In genomic region chr11:118304809-118305248, GRCh38 we compare ENCODE assay signal across 20 cellular contexts. TPM values are rescaled to one million over a fixed set of nuclear protein-coding genes. Genes with fewer than 3 reads are reported as not detected.
DNase-seq lines count a peak whose midpoint lies in the region; ATAC-seq, FAIRE-seq and TF ChIP-seq lines count a peak whose summit lies in the region.
"Had no signal": no experiment of that assay in that cellular context is flagged by ENCODE, and none has a peak within 500 bp of the region (broad histone marks: within the 10 kb centered on the region; RNA-seq: fewer than 3 reads in every experiment).

No MANE protein-coding gene starts in this region.

- H3K27ac Mint-ChIP-seq in activated T-cell treated with anti-CD3 and anti-CD28 coated beads, Interleukin-2, amount 50 U/mL, for 72 hours, result peak overlapping the region; percentile 100
- no peak overlapping the region for H3K27ac Mint-ChIP-seq in Calu3 (ENCODE audit: unreplicated experiment)

- H3K36me3 Mint-ChIP-seq in activated T-cell treated with anti-CD3 and anti-CD28 coated beads, Interleukin-2, amount 50 U/mL, for 72 hours (ENCODE audit: insufficient read depth in 2 of 2), result peaks cover 23 to 36% of the 10 kb centered on the region in 2 donors
- H3K36me3 Mint-ChIP-seq in Calu3 (ENCODE audit: insufficient read depth, unreplicated experiment), result no peaks in the 10 kb centered on the region
- H3K36me3 Mint-ChIP-seq: naive B cell had no signal

- DNase-seq in HepG2 (ENCODE audit: low spot score), result no peak
- peak in 1 of 2 donors; percentile 46 for DNase-seq in activated T-cell treated with anti-CD3 and anti-CD28 coated beads, Interleukin-2, amount 50 U/mL, for 72 hours
- DNase-seq in lower lobe of right lung, result no peak
- DNase-seq in upper lobe of left lung, result no peak
- DNase-seq in Calu3, result no peak
- no peak for DNase-seq in BE2C
- DNase-seq: DMS79, H7, islet precursor cell, naive B cell, NCI-H1417 treated with DMSO at 0.1 percent for 48 hours, NCI-H526 treated with DMSO at 0.1 percent for 48 hours had no signal

- no peak overlapping the region for H2AFZ ChIP-seq in HepG2 (ENCODE audit: low read length)

- ATAC-seq in HepG2, result no peak
- peak; percentile 47 to 55 for ATAC-seq in activated T-cell treated with anti-CD3 and anti-CD28 coated beads, Interleukin-2, amount 50 U/mL, for 72 hours (replicated peaks in 1 of 2)
- ATAC-seq in lower lobe of right lung, result peak in 1 of 2 donors; percentile 11
- ATAC-seq in upper lobe of left lung (ENCODE audit: low FRiP score in 2 of 2), result no peak
- ATAC-seq in HG02973 (IDR thresholded peaks at IDR 0.05; ENCODE audit: unreplicated experiment), result no peak

- peaks cover 66% of the 10 kb centered on the region for H3K4me1 Mint-ChIP-seq in activated T-cell treated with anti-CD3 and anti-CD28 coated beads, Interleukin-2, amount 50 U/mL, for 72 hours (ENCODE audit: low read depth)
- no peaks in the 10 kb centered on the region for H3K4me1 Mint-ChIP-seq in Calu3 (ENCODE audit: low read depth, unreplicated experiment)

- peak overlapping the region; percentile 98 to 100 for H3K4me3 Mint-ChIP-seq in activated T-cell treated with anti-CD3 and anti-CD28 coated beads, Interleukin-2, amount 50 U/mL, for 72 hours
- H3K4me3 Mint-ChIP-seq in Calu3 (ENCODE audit: low read depth, unreplicated experiment), result no peak overlapping the region
- H3K4me3 Mint-ChIP-seq: naive B cell had no signal

- TF ChIP-seq CTCF in liver (IDR thresholded peaks at IDR 0.05; ENCODE audit: low read depth, low read length, missing input control), result no peak
- TF ChIP-seq CTCF in HepG2 (CRISPR knock-in tag; IDR thresholded peaks at IDR 0.05), result no peak
- no peak for TF ChIP-seq CTCF in lower lobe of right lung (IDR thresholded peaks at IDR 0.05)
- no peak for TF ChIP-seq CTCF in upper lobe of left lung (IDR thresholded peaks at IDR 0.05)
- no peak for TF ChIP-seq CTCF in Calu3 (IDR thresholded peaks at IDR 0.05; ENCODE audit: unreplicated experiment)
- TF ChIP-seq CTCF in BE2C (IDR thresholded peaks at IDR 0.05; ENCODE audit: low read depth, low read length), result no peak

- no peak overlapping the region for H3K4me3 ChIP-seq in liver (ENCODE audit: low read depth in 1 of 3, low read length in 3 of 3)
- no peak overlapping the region for H3K4me3 ChIP-seq in HepG2 (replicated peaks in 1 of 3; ENCODE audit: insufficient read depth in 1 of 3, low read depth in 2 of 3, low read length in 3 of 3)
- peak overlapping the region; percentile 33 for H3K4me3 ChIP-seq in lower lobe of right lung
- H3K4me3 ChIP-seq in upper lobe of left lung, result peak overlapping the region in 3 of 4 donors; percentile 12 to 26 (median 25)
- no peak overlapping the region for H3K4me3 ChIP-seq in BE2C (ENCODE audit: low read depth, low read length)

- H3K9me3 ChIP-seq in liver (ENCODE audit: control insufficient read depth in 4 of 4, low read length in 3 of 4) (no peaks in the 10 kb centered on the region), HepG2 (ENCODE audit: low read length) (no peaks in the 10 kb centered on the region), lower lobe of right lung (no peaks in the 10 kb centered on the region), upper lobe of left lung (no peaks in the 10 kb centered on the region), BE2C (no peaks in the 10 kb centered on the region)
- H3K9me3 ChIP-seq: ascending aorta had no signal

- H3K36me3 ChIP-seq in liver (ENCODE audit: control insufficient read depth in 4 of 4, insufficient read depth in 3 of 4, low read depth in 1 of 4, low read length in 3 of 4), result no peaks in the 10 kb centered on the region
- H3K36me3 ChIP-seq in HepG2 (replicated peaks in 1 of 2; ENCODE audit: control insufficient read depth in 1 of 2, insufficient read depth in 2 of 2, low read length in 2 of 2), result no peaks in the 10 kb centered on the region
- H3K36me3 ChIP-seq in lower lobe of right lung, result no peaks in the 10 kb centered on the region
- no peaks in the 10 kb centered on the region for H3K36me3 ChIP-seq in upper lobe of left lung
- H3K36me3 ChIP-seq in BE2C, result no peaks in the 10 kb centered on the region
- H3K36me3 ChIP-seq: ascending aorta had no signal

- no peak overlapping the region for H3K4me2 ChIP-seq in HepG2 (ENCODE audit: low read depth, low read length)

- TF ChIP-seq EP300 in HepG2 (IDR thresholded peaks at IDR 0.05; ENCODE audit: low read depth in 2 of 2, low read length in 2 of 2), result no peak
- TF ChIP-seq EP300 in HepG2 (CRISPR knock-in tag; IDR thresholded peaks at IDR 0.05; ENCODE audit: borderline replicate concordance), result no peak
- no peak for TF ChIP-seq EP300 in upper lobe of left lung (IDR thresholded peaks at IDR 0.05)

- CTCF ChIA-PET in HepG2 (lab: Yijun Ruan, JAX; ENCODE audit: low intra/inter-chr PET ratio, low total read pairs) (no interaction called here), Calu3 (lab: Charles Lee) (no interaction called here)

- TF ChIP-seq POLR2A in HepG2 (IDR thresholded peaks at IDR 0.05; ENCODE audit: insufficient read depth in 1 of 2, low read depth in 2 of 2, low read length in 2 of 2) (no peak), upper lobe of left lung (IDR thresholded peaks at IDR 0.05) (no peak)

- no peak for TF ChIP-seq RAD21 in liver (IDR thresholded peaks at IDR 0.05)
- no peak for TF ChIP-seq RAD21 in HepG2 (CRISPR knock-in tag; IDR thresholded peaks at IDR 0.05)

- H3K27me3 ChIP-seq in liver (ENCODE audit: control insufficient read depth in 4 of 4, insufficient read depth in 4 of 4, low read length in 3 of 4), result peaks cover 0 to 3% (median 0%) of the 10 kb centered on the region in 4 donors
- peaks cover 0 to 43% of the 10 kb centered on the region in 2 experiments; a peak in 4 of 5 replicates for H3K27me3 ChIP-seq in HepG2 (ENCODE audit: control insufficient read depth in 1 of 2, insufficient read depth in 2 of 2, low read length in 2 of 2)
- H3K27me3 ChIP-seq in lower lobe of right lung (ENCODE audit: low read depth), result no peaks in the 10 kb centered on the region
- no peaks in the 10 kb centered on the region for H3K27me3 ChIP-seq in upper lobe of left lung
- peaks cover 3% of the 10 kb centered on the region; the same call in 1 of the 2 replicates for H3K27me3 ChIP-seq in BE2C
- H3K27me3 ChIP-seq: ascending aorta had no signal

- H3K9ac ChIP-seq in liver (ENCODE audit: low read depth in 1 of 2, low read length in 2 of 2) (peak overlapping the region in 1 of 2 donors; percentile 16), HepG2 (ENCODE audit: insufficient read depth, low read depth, low read length) (no peak overlapping the region)

- no TSS peak for BruUV-seq in HepG2 (replicated peaks; lab: Mats Ljungman, UMichigan)
- BruUV-seq in Calu3 (replicated peaks; lab: Mats Ljungman, UMichigan), result no TSS peak

- no peaks in the 10 kb centered on the region for H3K9me3 Mint-ChIP-seq in activated T-cell treated with anti-CD3 and anti-CD28 coated beads, Interleukin-2, amount 50 U/mL, for 72 hours
- no peaks in the 10 kb centered on the region for H3K9me3 Mint-ChIP-seq in Calu3 (ENCODE audit: low read depth, unreplicated experiment)
- H3K9me3 Mint-ChIP-seq: naive B cell had no signal

- 92% methylated on average over 6 of the region's 6 CpGs for WGBS in liver
- WGBS in HepG2 (ENCODE audit: low lambda C conversion rate), result 73% methylated on average over 6 of the region's 6 CpGs
- 75 to 91% methylated on average over 6 of the region's 6 CpGs for WGBS in upper lobe of left lung, 2 donors

- H3K27me3 Mint-ChIP-seq in activated T-cell treated with anti-CD3 and anti-CD28 coated beads, Interleukin-2, amount 50 U/mL, for 72 hours (ENCODE audit: low read depth), result no peaks in the 10 kb centered on the region
- peaks cover 42% of the 10 kb centered on the region for H3K27me3 Mint-ChIP-seq in Calu3 (ENCODE audit: unreplicated experiment)

- H3K4me1 ChIP-seq in liver (ENCODE audit: control insufficient read depth in 4 of 4, insufficient read depth in 4 of 4, low read length in 3 of 4) (no peaks in the 10 kb centered on the region), HepG2 (ENCODE audit: insufficient read depth, low read length) (no peaks in the 10 kb centered on the region), lower lobe of right lung (no peaks in the 10 kb centered on the region), upper lobe of left lung (no peaks in the 10 kb centered on the region), BE2C (0 out of 2 replicates have a peak, but pooled peaks cover 7% of the 10 kb centered on the region)
- H3K4me1 ChIP-seq: ascending aorta had no signal

- H3K79me2 ChIP-seq in HepG2 (ENCODE audit: insufficient read depth, low read length), result no peaks in the 10 kb centered on the region

- intact Hi-C loops in HepG2 (cut with micrococcal nuclease; ENCODE audit: unreplicated experiment), result no loop called here
- intact Hi-C loops in lower lobe of right lung (cut with DNase I), result no loop called here
- intact Hi-C loops in Calu3 (cut with micrococcal nuclease; ENCODE audit: unreplicated experiment), result no loop called here

- POLR2A ChIA-PET in HepG2 (lab: Yijun Ruan, JAX), result no interaction called here

- in situ Hi-C loops in HepG2 (cut with HindIII; ENCODE audit: extremely low pct_ligation_motif_present, low pct_unique_long_range_greater_than_20kb), result no loop called here

- FAIRE-seq in HepG2 (lab: Jason Lieb, UNC), result no peak
- FAIRE-seq: frontal cortex, HTR-8/SVneo had no signal

- H3K27ac ChIP-seq in liver (ENCODE audit: low read depth in 1 of 2, low read length in 2 of 2), result peak overlapping the region in 1 of 2 donors; percentile 33
- H3K27ac ChIP-seq in HepG2 (ENCODE audit: extremely low read length, insufficient read depth, low read length), result no peak overlapping the region
- H3K27ac ChIP-seq in lower lobe of right lung, result no peak overlapping the region
- H3K27ac ChIP-seq in upper lobe of left lung, result peak overlapping the region in 2 of 4 donors; percentile 21 to 53
- H3K27ac ChIP-seq: ascending aorta had no signal

- H4K20me1 ChIP-seq in HepG2 (ENCODE audit: insufficient read depth, low read length), result no peaks in the 10 kb centered on the region

RNA-seq across cellular contexts. Expression of gene CD3E, which starts 0.3 kb away (rescaled TPM):
- total RNA-seq in liver, result 1 to 10 TPM in 1 of 2 donors, under 1 TPM in 1; 0.33 to 2.3 TPM
- 1 to 10 TPM; 1.4 to 2.1 TPM for polyA plus RNA-seq in liver
- total RNA-seq in HepG2 (2016; rRNA removed; fragmentation: Illumina TruSeq; extraction: Trizol), result not detected in 2 replicates
- total RNA-seq in HepG2 (2016; cell fraction: cytosol; rRNA removed; fragmentation: Illumina TruSeq; extraction: Trizol; ENCODE audit: low read depth), result not detected in 2 replicates
- not detected in 2 replicates for total RNA-seq in HepG2 (2016; cell fraction: insoluble cytoplasmic fraction; rRNA removed; fragmentation: Illumina TruSeq; extraction: Trizol)
- total RNA-seq in HepG2 (2016; cell fraction: membrane; rRNA removed; fragmentation: Illumina TruSeq; extraction: Trizol), result not detected in 2 replicates
- not detected in 2 replicates for total RNA-seq in HepG2 (2016; cell fraction: nucleus; rRNA removed; fragmentation: Illumina TruSeq; extraction: Trizol)
- polyA plus RNA-seq in HepG2 (2011; rRNA removed), result not detected in 2 replicates
- not detected in 2 replicates for polyA plus RNA-seq in HepG2 (2011; cell fraction: cytosol; rRNA removed)
- polyA plus RNA-seq in HepG2 (2011; cell fraction: nucleus; rRNA removed), result not detected in 2 replicates
- not detected in 2 replicates for polyA plus RNA-seq in HepG2 (2012)
- not detected in 2 replicates for polyA plus RNA-seq in HepG2 (2016; cell fraction: cytosol; fragmentation: Illumina TruSeq; extraction: Trizol; ENCODE audit: low read depth)
- not detected in 2 replicates for polyA plus RNA-seq in HepG2 (2016; cell fraction: insoluble cytoplasmic fraction; fragmentation: Illumina TruSeq; extraction: Trizol; ENCODE audit: low read depth)
- not detected in 2 replicates for polyA plus RNA-seq in HepG2 (2016; cell fraction: membrane; fragmentation: Illumina TruSeq; extraction: Trizol; ENCODE audit: low read depth)
- polyA plus RNA-seq in HepG2 (2016; cell fraction: nucleus; fragmentation: Illumina TruSeq; extraction: Trizol; ENCODE audit: insufficient read depth, low read depth), result not detected in 2 replicates
- not detected in 2 replicates for polyA minus RNA-seq in HepG2 (2011; rRNA and poly(A)+ RNA removed; ENCODE audit: low replicate concordance)
- not detected in 2 replicates for polyA minus RNA-seq in HepG2 (2011; cell fraction: cytosol; rRNA and poly(A)+ RNA removed)
- polyA minus RNA-seq in HepG2 (2011; cell fraction: nucleus; rRNA and poly(A)+ RNA removed), result not detected in 2 replicates
- 100 to 1,000 TPM; 404 to 419 TPM for total RNA-seq in activated T-cell treated with anti-CD3 and anti-CD28 coated beads, Interleukin-2, amount 50 U/mL, for 72 hours
- 9.9 TPM for total RNA-seq in lower lobe of right lung
- total RNA-seq in upper lobe of left lung, result 10 to 100 TPM in 2 of 6 donors, 1 to 10 TPM in 4; 3.9 to 13.6 (median 9.1) TPM
- total RNA-seq in Calu3 (2022), result not detected in 2 replicates
- polyA plus RNA-seq in BE2C (2012; ENCODE audit: insufficient read depth, insufficient read length, low read depth), result 1.6 TPM
- total RNA-seq: ascending aorta, dermis microvascular lymphatic vessel endothelial cell, frontal cortex, H7, skeletal muscle tissue had no signal
- polyA plus RNA-seq: AG04450 had no signal

RNA-seq across cellular contexts. Expression of gene CD3D, which starts 37.7 kb away (rescaled TPM):
- total RNA-seq in liver (1 to 10 TPM; 1.2 to 1.6 TPM), HepG2 (2016; rRNA removed; fragmentation: Illumina TruSeq; extraction: Trizol) (0.25 and 0.66 TPM in 2 replicates), lower lobe of right lung (7.4 TPM), upper lobe of left lung (10 to 100 TPM in 3 of 6 donors, 1 to 10 TPM in 3; 4.1 to 22.3 (median 7.6) TPM), Calu3 (2022) (not detected in 2 replicates)
- polyA plus RNA-seq in liver (1 to 10 TPM; 1.1 TPM), HepG2 (2011; rRNA removed) (6.6 and 7.2 TPM in 2 replicates)
- total RNA-seq in HepG2 (2016; cell fraction: cytosol; rRNA removed; fragmentation: Illumina TruSeq; extraction: Trizol; ENCODE audit: low read depth), result not detected in 2 replicates
- 0.30 and 0.58 TPM in 2 replicates for total RNA-seq in HepG2 (2016; cell fraction: insoluble cytoplasmic fraction; rRNA removed; fragmentation: Illumina TruSeq; extraction: Trizol)
- total RNA-seq in HepG2 (2016; cell fraction: membrane; rRNA removed; fragmentation: Illumina TruSeq; extraction: Trizol), result not detected in 2 replicates
- 0.81 TPM in 1 of 2 replicates, not detected in the other for total RNA-seq in HepG2 (2016; cell fraction: nucleus; rRNA removed; fragmentation: Illumina TruSeq; extraction: Trizol)
- 5.8 and 6.4 TPM in 2 replicates for polyA plus RNA-seq in HepG2 (2011; cell fraction: cytosol; rRNA removed)
- polyA plus RNA-seq in HepG2 (2011; cell fraction: nucleus; rRNA removed), result 1.00 and 1.8 TPM in 2 replicates
- 1.5 and 2.9 TPM in 2 replicates for polyA plus RNA-seq in HepG2 (2012)
- polyA plus RNA-seq in HepG2 (2016; cell fraction: cytosol; fragmentation: Illumina TruSeq; extraction: Trizol; ENCODE audit: low read depth), result 0.12 TPM in 1 of 2 replicates, not detected in the other
- polyA plus RNA-seq in HepG2 (2016; cell fraction: insoluble cytoplasmic fraction; fragmentation: Illumina TruSeq; extraction: Trizol; ENCODE audit: low read depth), result 0.40 and 0.81 TPM in 2 replicates
- polyA plus RNA-seq in HepG2 (2016; cell fraction: membrane; fragmentation: Illumina TruSeq; extraction: Trizol; ENCODE audit: low read depth), result not detected in 2 replicates
- 1.3 TPM in 1 of 2 replicates, not detected in the other for polyA plus RNA-seq in HepG2 (2016; cell fraction: nucleus; fragmentation: Illumina TruSeq; extraction: Trizol; ENCODE audit: insufficient read depth, low read depth)
- polyA minus RNA-seq in HepG2 (2011; rRNA and poly(A)+ RNA removed; ENCODE audit: low replicate concordance), result 0.23 and 2.9 TPM in 2 replicates
- polyA minus RNA-seq in HepG2 (2011; cell fraction: cytosol; rRNA and poly(A)+ RNA removed), result 1.3 and 4.3 TPM in 2 replicates
- not detected in 2 replicates for polyA minus RNA-seq in HepG2 (2011; cell fraction: nucleus; rRNA and poly(A)+ RNA removed)
- total RNA-seq in activated T-cell treated with anti-CD3 and anti-CD28 coated beads, Interleukin-2, amount 50 U/mL, for 72 hours, result 100 to 1,000 TPM; 245 to 250 TPM
- polyA plus RNA-seq in BE2C (2012; ENCODE audit: insufficient read depth, insufficient read length, low read depth), result not detected
- total RNA-seq: ascending aorta, dermis microvascular lymphatic vessel endothelial cell, frontal cortex, skeletal muscle tissue had no signal
- polyA plus RNA-seq: AG04450 had no signal

RNA-seq across cellular contexts. Expression of gene CD3G, which starts 39.3 kb away (rescaled TPM):
- total RNA-seq in liver (under 1 TPM; 0.19 to 0.84 TPM), HepG2 (2016; rRNA removed; fragmentation: Illumina TruSeq; extraction: Trizol) (not detected in 2 replicates), lower lobe of right lung (4.0 TPM), upper lobe of left lung (1 to 10 TPM in 4 of 6 donors, under 1 TPM in 1, not detected in 1; 1.00 to 5.5 (median 1.9) TPM), Calu3 (2022) (not detected in 2 replicates)
- polyA plus RNA-seq in liver (under 1 TPM; 0.28 to 0.39 TPM), HepG2 (2011; rRNA removed) (not detected in 2 replicates)
- not detected in 2 replicates for total RNA-seq in HepG2 (2016; cell fraction: cytosol; rRNA removed; fragmentation: Illumina TruSeq; extraction: Trizol; ENCODE audit: low read depth)
- total RNA-seq in HepG2 (2016; cell fraction: insoluble cytoplasmic fraction; rRNA removed; fragmentation: Illumina TruSeq; extraction: Trizol), result not detected in 2 replicates
- not detected in 2 replicates for total RNA-seq in HepG2 (2016; cell fraction: membrane; rRNA removed; fragmentation: Illumina TruSeq; extraction: Trizol)
- not detected in 2 replicates for total RNA-seq in HepG2 (2016; cell fraction: nucleus; rRNA removed; fragmentation: Illumina TruSeq; extraction: Trizol)
- 0.03 TPM in 2 replicates for polyA plus RNA-seq in HepG2 (2011; cell fraction: cytosol; rRNA removed)
- not detected in 2 replicates for polyA plus RNA-seq in HepG2 (2011; cell fraction: nucleus; rRNA removed)
- not detected in 2 replicates for polyA plus RNA-seq in HepG2 (2012)
- polyA plus RNA-seq in HepG2 (2016; cell fraction: cytosol; fragmentation: Illumina TruSeq; extraction: Trizol; ENCODE audit: low read depth), result not detected in 2 replicates
- polyA plus RNA-seq in HepG2 (2016; cell fraction: insoluble cytoplasmic fraction; fragmentation: Illumina TruSeq; extraction: Trizol; ENCODE audit: low read depth), result not detected in 2 replicates
- polyA plus RNA-seq in HepG2 (2016; cell fraction: membrane; fragmentation: Illumina TruSeq; extraction: Trizol; ENCODE audit: low read depth), result not detected in 2 replicates
- polyA plus RNA-seq in HepG2 (2016; cell fraction: nucleus; fragmentation: Illumina TruSeq; extraction: Trizol; ENCODE audit: insufficient read depth, low read depth), result not detected in 2 replicates
- polyA minus RNA-seq in HepG2 (2011; rRNA and poly(A)+ RNA removed; ENCODE audit: low replicate concordance), result not detected in 2 replicates
- not detected in 2 replicates for polyA minus RNA-seq in HepG2 (2011; cell fraction: cytosol; rRNA and poly(A)+ RNA removed)
- polyA minus RNA-seq in HepG2 (2011; cell fraction: nucleus; rRNA and poly(A)+ RNA removed), result not detected in 2 replicates
- total RNA-seq in activated T-cell treated with anti-CD3 and anti-CD28 coated beads, Interleukin-2, amount 50 U/mL, for 72 hours, result 100 to 1,000 TPM; 125 to 128 TPM
- 1.4 TPM for polyA plus RNA-seq in BE2C (2012; ENCODE audit: insufficient read depth, insufficient read length, low read depth)
- total RNA-seq: ascending aorta, dermis microvascular lymphatic vessel endothelial cell, frontal cortex, H7 had no signal
- polyA plus RNA-seq: AG04450 had no signal

RNA-seq across cellular contexts. Expression of gene MPZL2, which starts 40.7 kb away (rescaled TPM):
- total RNA-seq in liver (10 to 100 TPM; 14.4 to 17.2 TPM), HepG2 (2016; rRNA removed; fragmentation: Illumina TruSeq; extraction: Trizol) (16.6 and 27.9 TPM in 2 replicates), lower lobe of right lung (85.3 TPM), upper lobe of left lung (100 to 1,000 TPM in 3 of 6 donors, 10 to 100 TPM in 3; 51.6 to 146 (median 110) TPM), Calu3 (2022) (69.6 and 81.7 TPM in 2 replicates)
- polyA plus RNA-seq in liver (1 to 10 TPM; 8.4 to 9.3 TPM), HepG2 (2011; rRNA removed) (41.0 and 53.7 TPM in 2 replicates)
- 2.2 and 2.3 TPM in 2 replicates for total RNA-seq in HepG2 (2016; cell fraction: cytosol; rRNA removed; fragmentation: Illumina TruSeq; extraction: Trizol; ENCODE audit: low read depth)
- 14.3 and 27.1 TPM in 2 replicates for total RNA-seq in HepG2 (2016; cell fraction: insoluble cytoplasmic fraction; rRNA removed; fragmentation: Illumina TruSeq; extraction: Trizol)
- total RNA-seq in HepG2 (2016; cell fraction: membrane; rRNA removed; fragmentation: Illumina TruSeq; extraction: Trizol), result 4.6 and 5.7 TPM in 2 replicates
- total RNA-seq in HepG2 (2016; cell fraction: nucleus; rRNA removed; fragmentation: Illumina TruSeq; extraction: Trizol), result 37.3 and 38.2 TPM in 2 replicates
- polyA plus RNA-seq in HepG2 (2011; cell fraction: cytosol; rRNA removed), result 26.1 and 32.3 TPM in 2 replicates
- 33.6 and 34.4 TPM in 2 replicates for polyA plus RNA-seq in HepG2 (2011; cell fraction: nucleus; rRNA removed)
- 19.5 and 32.5 TPM in 2 replicates for polyA plus RNA-seq in HepG2 (2012)
- 1.4 and 1.6 TPM in 2 replicates for polyA plus RNA-seq in HepG2 (2016; cell fraction: cytosol; fragmentation: Illumina TruSeq; extraction: Trizol; ENCODE audit: low read depth)
- polyA plus RNA-seq in HepG2 (2016; cell fraction: insoluble cytoplasmic fraction; fragmentation: Illumina TruSeq; extraction: Trizol; ENCODE audit: low read depth), result 14.0 and 15.4 TPM in 2 replicates
- polyA plus RNA-seq in HepG2 (2016; cell fraction: membrane; fragmentation: Illumina TruSeq; extraction: Trizol; ENCODE audit: low read depth), result 2.7 and 3.2 TPM in 2 replicates
- 46.0 and 46.2 TPM in 2 replicates for polyA plus RNA-seq in HepG2 (2016; cell fraction: nucleus; fragmentation: Illumina TruSeq; extraction: Trizol; ENCODE audit: insufficient read depth, low read depth)
- 46.6 and 89.0 TPM in 2 replicates for polyA minus RNA-seq in HepG2 (2011; rRNA and poly(A)+ RNA removed; ENCODE audit: low replicate concordance)
- 16.1 and 23.3 TPM in 2 replicates for polyA minus RNA-seq in HepG2 (2011; cell fraction: cytosol; rRNA and poly(A)+ RNA removed)
- polyA minus RNA-seq in HepG2 (2011; cell fraction: nucleus; rRNA and poly(A)+ RNA removed), result 32.2 and 41.3 TPM in 2 replicates
- total RNA-seq in activated T-cell treated with anti-CD3 and anti-CD28 coated beads, Interleukin-2, amount 50 U/mL, for 72 hours, result 10 to 100 TPM; 10.1 to 12.9 TPM
- not detected for polyA plus RNA-seq in BE2C (2012; ENCODE audit: insufficient read depth, insufficient read length, low read depth)
- polyA plus RNA-seq: AG04450 had no signal

RNA-seq across cellular contexts. Expression of gene MPZL3, which starts 52.7 kb away (rescaled TPM):
- total RNA-seq in liver (1 to 10 TPM; 4.1 to 6.9 TPM), HepG2 (2016; rRNA removed; fragmentation: Illumina TruSeq; extraction: Trizol) (6.6 and 9.3 TPM in 2 replicates), lower lobe of right lung (12.8 TPM), upper lobe of left lung (10 to 100 TPM in 4 of 6 donors, 1 to 10 TPM in 2; 2.3 to 27.7 (median 10.4) TPM), Calu3 (2022) (5.9 and 6.9 TPM in 2 replicates)
- polyA plus RNA-seq in liver (1 to 10 TPM; 2.5 to 2.9 TPM), HepG2 (2011; rRNA removed) (4.5 and 5.3 TPM in 2 replicates)
- 0.51 and 0.88 TPM in 2 replicates for total RNA-seq in HepG2 (2016; cell fraction: cytosol; rRNA removed; fragmentation: Illumina TruSeq; extraction: Trizol; ENCODE audit: low read depth)
- total RNA-seq in HepG2 (2016; cell fraction: insoluble cytoplasmic fraction; rRNA removed; fragmentation: Illumina TruSeq; extraction: Trizol), result 6.1 and 9.5 TPM in 2 replicates
- total RNA-seq in HepG2 (2016; cell fraction: membrane; rRNA removed; fragmentation: Illumina TruSeq; extraction: Trizol), result 3.0 and 3.4 TPM in 2 replicates
- 7.4 and 9.6 TPM in 2 replicates for total RNA-seq in HepG2 (2016; cell fraction: nucleus; rRNA removed; fragmentation: Illumina TruSeq; extraction: Trizol)
- polyA plus RNA-seq in HepG2 (2011; cell fraction: cytosol; rRNA removed), result 3.1 and 4.4 TPM in 2 replicates
- 2.5 TPM in 2 replicates for polyA plus RNA-seq in HepG2 (2011; cell fraction: nucleus; rRNA removed)
- polyA plus RNA-seq in HepG2 (2012), result 4.4 and 4.5 TPM in 2 replicates
- polyA plus RNA-seq in HepG2 (2016; cell fraction: cytosol; fragmentation: Illumina TruSeq; extraction: Trizol; ENCODE audit: low read depth), result 0.26 and 0.48 TPM in 2 replicates
- polyA plus RNA-seq in HepG2 (2016; cell fraction: insoluble cytoplasmic fraction; fragmentation: Illumina TruSeq; extraction: Trizol; ENCODE audit: low read depth), result 3.1 and 3.5 TPM in 2 replicates
- 1.2 TPM in 2 replicates for polyA plus RNA-seq in HepG2 (2016; cell fraction: membrane; fragmentation: Illumina TruSeq; extraction: Trizol; ENCODE audit: low read depth)
- polyA plus RNA-seq in HepG2 (2016; cell fraction: nucleus; fragmentation: Illumina TruSeq; extraction: Trizol; ENCODE audit: insufficient read depth, low read depth), result 8.3 and 8.4 TPM in 2 replicates
- polyA minus RNA-seq in HepG2 (2011; rRNA and poly(A)+ RNA removed; ENCODE audit: low replicate concordance), result 3.3 and 7.7 TPM in 2 replicates
- 8.2 and 11.8 TPM in 2 replicates for polyA minus RNA-seq in HepG2 (2011; cell fraction: cytosol; rRNA and poly(A)+ RNA removed)
- 3.5 and 4.4 TPM in 2 replicates for polyA minus RNA-seq in HepG2 (2011; cell fraction: nucleus; rRNA and poly(A)+ RNA removed)
- total RNA-seq in activated T-cell treated with anti-CD3 and anti-CD28 coated beads, Interleukin-2, amount 50 U/mL, for 72 hours, result 10 to 100 TPM; 71.3 to 76.3 TPM
- 1.2 TPM for polyA plus RNA-seq in BE2C (2012; ENCODE audit: insufficient read depth, insufficient read length, low read depth)

Comparison
In these comparisons a context has a peak if more than half of its experiments do, and no peak if none do; other contexts are left out.
1. H3K4me3 ChIP-seq: peak in lower lobe of right lung (single experiment) and upper lobe of left lung (3 of 4); none in liver (0 of 3), HepG2 (0 of 3) and BE2C (single experiment).
2. ATAC-seq: peak in activated T-cell treated with anti-CD3 and anti-CD28 coated beads, Interleukin-2, amount 50 U/mL, for 72 hours (2 of 2); none in HepG2 (single experiment), upper lobe of left lung (0 of 2) and HG02973 (single experiment).
3. RNA of gene CD3E, which starts 0.3 kb away (total RNA-seq): 404 to 419 TPM in activated T-cell treated with anti-CD3 and anti-CD28 coated beads, Interleukin-2, amount 50 U/mL, for 72 hours; 9.9 TPM in lower lobe of right lung (single experiment), 3.9 to 13.6 TPM in upper lobe of left lung, 0.33 to 2.3 TPM in liver, not detected in HepG2 and not detected in Calu3; every median in the first group is over 10 times any median in the second.
4. RNA of gene CD3D, which starts 37.7 kb away (total RNA-seq): 245 to 250 TPM in activated T-cell treated with anti-CD3 and anti-CD28 coated beads, Interleukin-2, amount 50 U/mL, for 72 hours; 4.1 to 22.3 TPM in upper lobe of left lung, 7.4 TPM in lower lobe of right lung (single experiment), 1.2 to 1.6 TPM in liver, 0.25 to 0.81 TPM in HepG2 and not detected in Calu3; every median in the first group is over 10 times any median in the second.
5. RNA of gene CD3G, which starts 39.3 kb away (total RNA-seq): 125 to 128 TPM in activated T-cell treated with anti-CD3 and anti-CD28 coated beads, Interleukin-2, amount 50 U/mL, for 72 hours; 4.0 TPM in lower lobe of right lung (single experiment), 1.00 to 5.5 TPM in upper lobe of left lung, 0.19 to 0.84 TPM in liver, not detected in HepG2 and not detected in Calu3; every median in the first group is over 10 times any median in the second.